In genomic region chr4:186494496-186494895, GRCh38 we compare ENCODE assay signal across 29 cellular contexts.
"Had no signal": no experiment of that assay in that cellular context is flagged by ENCODE, and none has a peak within 500 bp of the region (broad histone marks: within the 10 kb centered on the region; RNA-seq: fewer than 3 reads in every experiment).

No MANE protein-coding gene starts in this region.

- H3K9me3 ChIP-seq: adrenal gland had no signal

- H3K27ac ChIP-seq: adrenal gland, ascending aorta, body of pancreas, brain microvascular endothelial cell, breast epithelium, cardiac muscle cell had no signal

- DNase-seq: activated effector memory CD4-positive, alpha-beta T cell treated with anti-CD3 and anti-CD28 coated beads, Interleukin-2, amount 50 U/mL, for 16 hours; activated effector memory CD4-positive, alpha-beta T cell treated with Interleukin-2 at 50 U/mL for 16 hours; activated gamma-delta T cell; activated gamma-delta T cell treated with Interleukin-2 at 50 U/mL for 16 hours; activated naive CD4-positive, alpha-beta T cell; activated naive CD4-positive, alpha-beta T cell treated with anti-CD3 and anti-CD28 coated beads for 36 hours; activated naive CD4-positive, alpha-beta T cell treated with anti-CD3 and anti-CD28 coated beads, Interleukin-2, amount 10 ng/mL, durations not matched to agents 7 days and 5 days; activated naive CD4-positive, alpha-beta T cell treated with anti-CD3 and anti-CD28 coated beads, Interleukin-2, amount 50 U/mL, for 16 hours; activated naive CD4-positive, alpha-beta T cell treated with Interleukin-2 at 50 U/mL for 16 hours; activated naive CD8-positive, alpha-beta T cell treated with anti-CD3 and anti-CD28 coated beads for 36 hours; activated naive CD8-positive, alpha-beta T cell treated with anti-CD3 and anti-CD28 coated beads, Interleukin-2, amount 10 ng/mL, durations not matched to agents 7 days and 5 days; activated naive CD8-positive, alpha-beta T cell treated with anti-CD3 and anti-CD28 coated beads, Interleukin-2, amount 50 U/mL, for 24 hours; activated T-cell treated with anti-CD3 and anti-CD28 coated beads, Interleukin-2, amount 50 U/mL, for 24 hours; activated T-cell treated with anti-CD3 and anti-CD28 coated beads, Interleukin-2, amount 50 U/mL, for 4 hours; activated T-cell treated with anti-CD3 and anti-CD28 coated beads, Interleukin-2, amount 50 U/mL, for 48 hours; activated T-cell treated with anti-CD3 and anti-CD28 coated beads, Interleukin-2, amount 50 U/mL, for 72 hours; adrenal gland; amniotic stem cell; amygdala; anterior cingulate cortex; aorta; body of pancreas; brain microvascular endothelial cell; caudate nucleus; central memory CD4-positive, alpha-beta T cell; cerebellar nuclear complex had no signal

- H3K36me3 ChIP-seq: adrenal gland, ascending aorta, brain microvascular endothelial cell, breast epithelium, cardiac muscle cell had no signal

- H3K4me3 ChIP-seq: adrenal gland, ascending aorta, body of pancreas, breast epithelium, cardiac muscle cell had no signal

- H3K4me1 ChIP-seq: adrenal gland, ascending aorta, body of pancreas, breast epithelium had no signal
